12 cellular contexts compared by ENCODE assay signal in genomic region chr13:27168870-27169525, GRCh38. TPM values are rescaled to one million over a fixed set of nuclear protein-coding genes. Genes with fewer than 3 reads are reported as not detected.
DNase-seq lines count a peak whose midpoint lies in the region; ATAC-seq and TF ChIP-seq lines count a peak whose summit lies in the region.
"Had no signal": no experiment of that assay in that cellular context is flagged by ENCODE, and none has a peak within 500 bp of the region (broad histone marks: within the 10 kb centered on the region; RNA-seq: fewer than 3 reads in every experiment).

No MANE protein-coding gene starts in this region.

- H3K36me3 ChIP-seq in CD4-positive, alpha-beta memory T cell (ENCODE audit: insufficient read depth, low read length) = no peaks in the 10 kb centered on the region
- H3K36me3 ChIP-seq in Loucy (ENCODE audit: insufficient read depth, low read length) = no peaks in the 10 kb centered on the region
- H3K36me3 ChIP-seq in colonic mucosa = no peaks in the 10 kb centered on the region
- H3K36me3 ChIP-seq in neural progenitor cell = no peaks in the 10 kb centered on the region

- no peak overlapping the region for H2AFZ ChIP-seq in Loucy (ENCODE audit: low read length)
- H2AFZ ChIP-seq in neural progenitor cell (replicated peaks) = no peak overlapping the region

- no peaks in the 10 kb centered on the region for H3K9me3 ChIP-seq in CD4-positive, alpha-beta memory T cell (ENCODE audit: control insufficient read depth in 1 of 2, low read length in 2 of 2)
- H3K9me3 ChIP-seq in Loucy (ENCODE audit: insufficient read depth, low read depth, low read length) (no peaks in the 10 kb centered on the region), colonic mucosa (no peaks in the 10 kb centered on the region), neural progenitor cell (ENCODE audit: low read depth) (no peaks in the 10 kb centered on the region)

- H3K9me2 ChIP-seq in Loucy (replicated peaks; ENCODE audit: low read depth, low read length) = no peaks in the 10 kb centered on the region

- POLR2A ChIA-PET in CD4-positive, alpha-beta memory T cell (lab: Charles Lee; ENCODE audit: partially characterized antibody) = interaction anchor here (1.5 kb wide), 2 partner anchors 102 to 451 kb away, joined by 3 to 8 read pairs; partner anchors contain the start of genes LNX2 and RASL11A

- no peaks in the 10 kb centered on the region for H3K9me3 Mint-ChIP-seq in CD4-positive, alpha-beta memory T cell
- no peaks in the 10 kb centered on the region for H3K9me3 Mint-ChIP-seq in neural progenitor cell

- H3K4me3 Mint-ChIP-seq in CD4-positive, alpha-beta memory T cell = peak overlapping the region in 7 of 8 donors; percentile 10 to 99 (median 41)
- H3K4me3 Mint-ChIP-seq in neural progenitor cell = peak overlapping the region; percentile 95

- H3K27ac ChIP-seq in CD4-positive, alpha-beta memory T cell (ENCODE audit: low read depth, low read length) = no peak overlapping the region
- H3K27ac ChIP-seq in colonic mucosa (peak overlapping the region; percentile 8), neural progenitor cell (no peak overlapping the region)

- H3K4me2 ChIP-seq in Loucy (ENCODE audit: low read depth, low read length, poor library complexity, severe bottlenecking) = peak overlapping the region; percentile 82
- no peak overlapping the region for H3K4me2 ChIP-seq in neural progenitor cell

- peaks cover 71% of the 10 kb centered on the region for H3K79me2 ChIP-seq in Loucy (ENCODE audit: insufficient read depth, low read length)
- peaks cover 70% of the 10 kb centered on the region for H3K79me2 ChIP-seq in neural progenitor cell (ENCODE audit: low read depth)

- ATAC-seq in HG02798 (IDR thresholded peaks at IDR 0.05; ENCODE audit: poor library complexity, unreplicated experiment) = no peak
- no peak for ATAC-seq in GM21717 (IDR thresholded peaks at IDR 0.05; ENCODE audit: unreplicated experiment)
- ATAC-seq in Right ventricle myocardium superior (ENCODE audit: poor library complexity) = no peak
- ATAC-seq: activated CD4-positive, CD25-positive, alpha-beta regulatory T cell treated with anti-CD3 and anti-CD28 coated beads, Interleukin-2, amount 50 U/mL, for 24 hours had no signal

- H3F3A ChIP-seq in Loucy (ENCODE audit: low read depth) (peaks cover 5% of the 10 kb centered on the region; the same call in 1 of the 2 replicates), neural progenitor cell (ENCODE audit: low read depth) (peaks cover 13% of the 10 kb centered on the region)

- intact Hi-C loops in CD4-positive, alpha-beta memory T cell (cut with micrococcal nuclease) = loop anchor here (5.0 kb wide), 1 partner anchor 67 kb away; no protein-coding TSS in a partner anchor
- intact Hi-C loops in colonic mucosa (cut with DNase I) (loop anchor here (10.0 kb wide), 1 partner anchor 54 kb away; no protein-coding TSS in a partner anchor), cardiac septum (cut with DNase I) (loop anchor here (10.0 kb wide), 1 partner anchor 54 kb away; no protein-coding TSS in a partner anchor), Right ventricle myocardium superior (cut with DNase I) (no loop called here)

- H3K4me1 Mint-ChIP-seq in CD4-positive, alpha-beta memory T cell = peaks cover 47 to 70% (median 57%) of the 10 kb centered on the region in 4 donors
- H3K4me1 Mint-ChIP-seq in neural progenitor cell = peaks cover 31% of the 10 kb centered on the region

- no peaks in the 10 kb centered on the region for H3K27me3 ChIP-seq in CD4-positive, alpha-beta memory T cell (ENCODE audit: insufficient read depth, low read length)
- H3K27me3 ChIP-seq in Loucy (ENCODE audit: insufficient read depth, low read length, poor library complexity, severe bottlenecking) (no peaks in the 10 kb centered on the region), colonic mucosa (no peaks in the 10 kb centered on the region), neural progenitor cell (no peaks in the 10 kb centered on the region)
- H3K27me3 ChIP-seq: dorsolateral prefrontal cortex had no signal

- peaks cover 0 to 6% of the 10 kb centered on the region in 2 donors for H3K36me3 Mint-ChIP-seq in CD4-positive, alpha-beta memory T cell
- no peaks in the 10 kb centered on the region for H3K36me3 Mint-ChIP-seq in neural progenitor cell

- H3K9ac ChIP-seq in Loucy (ENCODE audit: low read depth, low read length, poor library complexity, severe bottlenecking) (peak overlapping the region; percentile 77), colonic mucosa (ENCODE audit: low read depth in 2 of 2, low read length in 2 of 2) (peak overlapping the region in 1 of 2 donors; percentile 55), neural progenitor cell (no peak overlapping the region)

- H3K4me1 ChIP-seq in CD4-positive, alpha-beta memory T cell (ENCODE audit: insufficient read depth, low read length) = peaks cover 56% of the 10 kb centered on the region
- peaks cover 57% of the 10 kb centered on the region for H3K4me1 ChIP-seq in Loucy (ENCODE audit: insufficient read depth, low read length, poor library complexity, severe bottlenecking)
- peaks cover 5% of the 10 kb centered on the region for H3K4me1 ChIP-seq in colonic mucosa
- no peaks in the 10 kb centered on the region for H3K4me1 ChIP-seq in neural progenitor cell

- no peak for TF ChIP-seq CTCF in Loucy (conservative IDR thresholded peaks at IDR 0.05; ENCODE audit: low read length)
- no peak for TF ChIP-seq CTCF in colonic mucosa (IDR thresholded peaks at IDR 0.05)
- TF ChIP-seq CTCF in neural progenitor cell (IDR thresholded peaks at IDR 0.05) = no peak

- H3K4me3 ChIP-seq in CD4-positive, alpha-beta memory T cell (ENCODE audit: low read length in 2 of 2) = no peak overlapping the region
- H3K4me3 ChIP-seq in Loucy (ENCODE audit: low read length, poor library complexity, severe bottlenecking) (peak overlapping the region; percentile 89), colonic mucosa (no peak overlapping the region), neural progenitor cell (no peak overlapping the region)

- peak overlapping the region in 6 of 7 donors; percentile 11 to 98 (median 67) for H3K27ac Mint-ChIP-seq in CD4-positive, alpha-beta memory T cell
- no peak overlapping the region for H3K27ac Mint-ChIP-seq in neural progenitor cell

- H4K20me1 ChIP-seq in Loucy (ENCODE audit: insufficient read depth, low read length, poor library complexity, severe bottlenecking) (peaks cover 69% of the 10 kb centered on the region), neural progenitor cell (ENCODE audit: low read depth) (peaks cover 48% of the 10 kb centered on the region)

- H3K27me3 Mint-ChIP-seq in CD4-positive, alpha-beta memory T cell = no peaks in the 10 kb centered on the region
- H3K27me3 Mint-ChIP-seq in neural progenitor cell (ENCODE audit: insufficient read depth, low read depth) = peaks cover 2% of the 10 kb centered on the region

- DNase-seq in CD4-positive, alpha-beta memory T cell = no peak
- peak; percentile 64 for DNase-seq in colonic mucosa
- no peak for DNase-seq in neural progenitor cell (ENCODE audit: low spot score)
- no peak for DNase-seq in cardiac septum (ENCODE audit: low spot score)
- DNase-seq in Right ventricle myocardium superior = no peak
- DNase-seq: dorsolateral prefrontal cortex; GDM1; stimulated activated CD4-positive, alpha-beta T cell treated with anti-CD3 and anti-CD28 coated beads, Interleukin-2, amount 100 ng/mL, for 24 hours had no signal

- CTCF ChIA-PET in CD4-positive, alpha-beta memory T cell (lab: Charles Lee; ENCODE audit: partially characterized antibody) = no interaction called here

RNA-seq across cellular contexts. Expression of gene USP12, which starts 2.6 kb away (rescaled TPM):
- total RNA-seq in CD4-positive, alpha-beta memory T cell = 10 to 100 TPM; 24.0 to 26.0 TPM
- 10 to 100 TPM; 16.1 to 16.4 TPM for polyA plus RNA-seq in CD4-positive, alpha-beta memory T cell
- total RNA-seq in colonic mucosa (10 to 100 TPM; 28.0 to 48.0 TPM), neural progenitor cell (ENCODE audit: low replicate concordance) (14.3 and 19.7 TPM in 2 replicates), cardiac septum (28.0 TPM), Right ventricle myocardium superior (17.2 TPM)
